In the genomic region with DNA sequence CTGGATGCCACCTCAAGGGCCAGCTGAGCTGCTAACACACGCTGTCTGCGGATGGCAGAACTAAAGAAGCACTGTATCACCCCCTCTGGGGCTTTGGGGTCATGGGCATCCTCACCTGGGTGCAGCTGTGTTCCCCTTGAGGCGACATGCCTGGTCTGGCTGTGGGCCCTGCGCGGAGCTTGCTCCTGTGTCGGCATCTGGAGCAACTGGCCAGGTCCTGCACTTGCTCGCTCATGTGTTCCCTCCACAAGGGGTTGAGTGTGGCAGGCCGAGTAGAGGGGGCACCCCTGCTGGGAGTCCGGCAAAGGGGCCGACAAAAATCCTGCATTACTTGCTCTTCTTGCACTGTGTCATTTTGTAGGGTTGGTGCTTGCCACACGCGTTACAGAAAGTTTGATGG, we compare ENCODE assay signal across 1 cellular context.
TF ChIP-seq lines count a peak whose summit lies in the region.

No MANE protein-coding gene starts in this region.

TF ChIP-seq in H1, 55 proteins besides CTCF, POLR2A, EP300 and RAD21:
- TF ChIP-seq CREB1 (IDR thresholded peaks at IDR 0.05) (no peak), EZH2 (IDR thresholded peaks at IDR 0.05; ENCODE audit: low read depth, low read length, severe bottlenecking) (no peak), KDM5A (IDR thresholded peaks at IDR 0.05; ENCODE audit: low read length) (no peak)
- TF ChIP-seq, protein P1, sequence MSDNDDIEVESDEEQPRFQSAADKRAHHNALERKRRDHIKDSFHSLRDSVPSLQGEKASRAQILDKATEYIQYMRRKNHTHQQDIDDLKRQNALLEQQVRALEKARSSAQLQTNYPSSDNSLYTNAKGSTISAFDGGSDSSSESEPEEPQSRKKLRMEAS (IDR thresholded peaks at IDR 0.05): no peak
